In the genomic region with DNA sequence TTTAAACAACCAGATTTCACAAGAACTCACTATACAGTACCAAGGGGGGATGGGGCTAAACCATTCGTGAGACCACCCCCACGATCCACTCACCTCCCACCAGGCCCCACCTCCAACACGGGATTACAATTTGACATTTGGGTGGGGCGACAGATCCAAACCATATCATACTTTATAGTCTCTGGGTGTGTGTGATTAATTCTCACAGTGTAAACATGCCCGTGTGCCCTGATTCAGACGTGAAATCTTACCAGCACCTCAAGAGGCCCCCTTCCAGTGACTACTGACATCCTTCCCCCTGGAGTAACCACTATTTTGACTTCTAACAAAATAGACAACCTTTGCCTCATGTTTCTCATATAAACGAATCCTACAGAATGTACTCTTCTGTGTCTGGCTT, we compare ENCODE assay signal across 9 cellular contexts. TPM values are rescaled to one million over a fixed set of nuclear protein-coding genes. Genes with fewer than 3 reads are reported as not detected.
"Had no signal": no experiment of that assay in that cellular context is flagged by ENCODE, and none has a peak within 500 bp of the region (broad histone marks: within the 10 kb centered on the region; RNA-seq: fewer than 3 reads in every experiment).

No MANE protein-coding gene starts in this region.

- H3K4me3 Mint-ChIP-seq: HFFc6 had no signal

- H3K27ac ChIP-seq: GM23248 had no signal

- H3K9ac ChIP-seq: GM23248 had no signal

- H3K9me3 Mint-ChIP-seq: HFFc6 had no signal

- ATAC-seq: HCT116 had no signal

- H3K9me3 ChIP-seq: HAP-1 had no signal

- H2AFZ ChIP-seq: GM23248 had no signal

- H3K27ac Mint-ChIP-seq: HFFc6 had no signal

- H3K36me3 ChIP-seq: HAP-1 had no signal

- DNase-seq: GM23248, GOT3, H7, HFFc6, IMR-90 had no signal

- H3K4me3 ChIP-seq: GM23248, HAP-1 had no signal

- H3K4me1 ChIP-seq: HAP-1 had no signal

RNA-seq across cellular contexts. Expression of a gene that starts 34.3 kb away (rescaled TPM):
- total RNA-seq: GM23248, H4, HFFc6, HT-29, IMR-90 had no signal
- polyA plus RNA-seq: GM23248, IMR-90 had no signal
